1 cellular context compared by ENCODE assay signal in genomic region chr15:77160562-77161481, GRCh38.
A peak's percentile ranks its signal among the peaks of the same experiment; 100 is the strongest.
TF ChIP-seq lines count a peak whose summit lies in the region.

No MANE protein-coding gene starts in this region.

TF ChIP-seq in HepG2, 621 proteins besides CTCF, POLR2A, EP300 and RAD21 (continued from another document and continues in another):
- TF ChIP-seq NFAT5 (CRISPR knock-in tag; IDR thresholded peaks at IDR 0.05) (no peak), ZNF225 (CRISPR knock-in tag; IDR thresholded peaks at IDR 0.05) (no peak), SAFB2 (CRISPR knock-in tag; IDR thresholded peaks at IDR 0.05; ENCODE audit: borderline replicate concordance, low read depth) (no peak), HDAC1 (CRISPR knock-in tag; IDR thresholded peaks at IDR 0.05) (peak; percentile 53; the same call in 1 of the 2 replicates), ZBTB21 (CRISPR knock-in tag; IDR thresholded peaks at IDR 0.05) (no peak), GTF3A (CRISPR knock-in tag; conservative IDR thresholded peaks at IDR 0.05) (no peak), SATB2 (CRISPR knock-in tag; IDR thresholded peaks at IDR 0.05) (no peak), HIVEP1 (CRISPR knock-in tag; IDR thresholded peaks at IDR 0.05) (no peak), NCOR1 (IDR thresholded peaks at IDR 0.05; ENCODE audit: borderline replicate concordance, low read length) (peak; percentile 40; the same call in 1 of the 2 replicates), ZNF652 (CRISPR knock-in tag; IDR thresholded peaks at IDR 0.05; ENCODE audit: borderline replicate concordance, low read depth) (peak; percentile 98), HMG20A (CRISPR knock-in tag; IDR thresholded peaks at IDR 0.05; ENCODE audit: borderline replicate concordance) (no peak), ZNF776 (CRISPR knock-in tag; IDR thresholded peaks at IDR 0.05) (no peak), PAXIP1 (CRISPR knock-in tag; conservative IDR thresholded peaks at IDR 0.05) (peak; percentile 57; the same call in 1 of the 2 replicates), ZKSCAN8 (CRISPR knock-in tag; IDR thresholded peaks at IDR 0.05; ENCODE audit: borderline replicate concordance) (no peak), ZNF263 (CRISPR knock-in tag; IDR thresholded peaks at IDR 0.05) (no peak), GFI1 (CRISPR knock-in tag; IDR thresholded peaks at IDR 0.05; ENCODE audit: borderline replicate concordance) (no peak), HNF4G (IDR thresholded peaks at IDR 0.05; ENCODE audit: borderline replicate concordance, low read depth, low read length) (peak; percentile 48; the same call in 1 of the 2 replicates), HNF4G (CRISPR knock-in tag; IDR thresholded peaks at IDR 0.05; ENCODE audit: borderline replicate concordance, low read depth) (no peak), MED1 (CRISPR knock-in tag; IDR thresholded peaks at IDR 0.05) (0 out of 2 replicates have a peak, but pooled peaks have one; percentile 17), REL (CRISPR knock-in tag; conservative IDR thresholded peaks at IDR 0.05) (no peak), CEBPB (IDR thresholded peaks at IDR 0.05; ENCODE audit: borderline replicate concordance, low read depth, low read length) (no peak), NR3C1 (CRISPR knock-in tag; IDR thresholded peaks at IDR 0.05) (no peak), ZNF878 (CRISPR knock-in tag; IDR thresholded peaks at IDR 0.05) (no peak), AGO1 (IDR thresholded peaks at IDR 0.05; ENCODE audit: low read depth, low read length, poor library complexity, severe bottlenecking) (no peak), ELF4 (CRISPR knock-in tag; IDR thresholded peaks at IDR 0.05; ENCODE audit: borderline replicate concordance) (no peak), ZNF260 (CRISPR knock-in tag; IDR thresholded peaks at IDR 0.05; ENCODE audit: borderline replicate concordance, low read depth) (no peak), ZNF616 (CRISPR knock-in tag; IDR thresholded peaks at IDR 0.05; ENCODE audit: low read depth) (no peak), HNF1A (IDR thresholded peaks at IDR 0.05; ENCODE audit: low read depth) (0 out of 2 replicates have a peak, but pooled peaks have one; percentile 20), HNF1A (CRISPR knock-in tag; IDR thresholded peaks at IDR 0.05; ENCODE audit: borderline replicate concordance) (no peak), HNRNPH1 (optimal IDR thresholded peaks at IDR 0.05; ENCODE audit: low read depth, low read length) (no peak), ZNF224 (CRISPR knock-in tag; IDR thresholded peaks at IDR 0.05) (no peak), RXRB (CRISPR knock-in tag; IDR thresholded peaks at IDR 0.05; ENCODE audit: borderline replicate concordance) (0 out of 2 replicates have a peak, but pooled peaks have one; percentile 17), GATAD2A (CRISPR knock-in tag; IDR thresholded peaks at IDR 0.05) (peak; percentile 65), RFXANK (CRISPR knock-in tag; IDR thresholded peaks at IDR 0.05) (no peak)
- TF ChIP-seq, protein P1, sequence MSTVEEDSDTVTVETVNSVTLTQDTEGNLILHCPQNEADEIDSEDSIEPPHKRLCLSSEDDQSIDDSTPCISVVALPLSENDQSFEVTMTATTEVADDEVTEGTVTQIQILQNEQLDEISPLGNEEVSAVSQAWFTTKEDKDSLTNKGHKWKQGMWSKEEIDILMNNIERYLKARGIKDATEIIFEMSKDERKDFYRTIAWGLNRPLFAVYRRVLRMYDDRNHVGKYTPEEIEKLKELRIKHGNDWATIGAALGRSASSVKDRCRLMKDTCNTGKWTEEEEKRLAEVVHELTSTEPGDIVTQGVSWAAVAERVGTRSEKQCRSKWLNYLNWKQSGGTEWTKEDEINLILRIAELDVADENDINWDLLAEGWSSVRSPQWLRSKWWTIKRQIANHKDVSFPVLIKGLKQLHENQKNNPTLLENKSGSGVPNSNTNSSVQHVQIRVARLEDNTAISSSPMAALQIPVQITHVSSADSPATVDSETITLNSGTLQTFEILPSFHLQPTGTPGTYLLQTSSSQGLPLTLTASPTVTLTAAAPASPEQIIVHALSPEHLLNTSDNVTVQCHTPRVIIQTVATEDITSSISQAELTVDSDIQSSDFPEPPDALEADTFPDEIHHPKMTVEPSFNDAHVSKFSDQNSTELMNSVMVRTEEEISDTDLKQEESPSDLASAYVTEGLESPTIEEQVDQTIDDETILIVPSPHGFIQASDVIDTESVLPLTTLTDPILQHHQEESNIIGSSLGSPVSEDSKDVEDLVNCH (CRISPR knock-in tag; IDR thresholded peaks at IDR 0.05), result no peak
- TF ChIP-seq, protein P2, sequence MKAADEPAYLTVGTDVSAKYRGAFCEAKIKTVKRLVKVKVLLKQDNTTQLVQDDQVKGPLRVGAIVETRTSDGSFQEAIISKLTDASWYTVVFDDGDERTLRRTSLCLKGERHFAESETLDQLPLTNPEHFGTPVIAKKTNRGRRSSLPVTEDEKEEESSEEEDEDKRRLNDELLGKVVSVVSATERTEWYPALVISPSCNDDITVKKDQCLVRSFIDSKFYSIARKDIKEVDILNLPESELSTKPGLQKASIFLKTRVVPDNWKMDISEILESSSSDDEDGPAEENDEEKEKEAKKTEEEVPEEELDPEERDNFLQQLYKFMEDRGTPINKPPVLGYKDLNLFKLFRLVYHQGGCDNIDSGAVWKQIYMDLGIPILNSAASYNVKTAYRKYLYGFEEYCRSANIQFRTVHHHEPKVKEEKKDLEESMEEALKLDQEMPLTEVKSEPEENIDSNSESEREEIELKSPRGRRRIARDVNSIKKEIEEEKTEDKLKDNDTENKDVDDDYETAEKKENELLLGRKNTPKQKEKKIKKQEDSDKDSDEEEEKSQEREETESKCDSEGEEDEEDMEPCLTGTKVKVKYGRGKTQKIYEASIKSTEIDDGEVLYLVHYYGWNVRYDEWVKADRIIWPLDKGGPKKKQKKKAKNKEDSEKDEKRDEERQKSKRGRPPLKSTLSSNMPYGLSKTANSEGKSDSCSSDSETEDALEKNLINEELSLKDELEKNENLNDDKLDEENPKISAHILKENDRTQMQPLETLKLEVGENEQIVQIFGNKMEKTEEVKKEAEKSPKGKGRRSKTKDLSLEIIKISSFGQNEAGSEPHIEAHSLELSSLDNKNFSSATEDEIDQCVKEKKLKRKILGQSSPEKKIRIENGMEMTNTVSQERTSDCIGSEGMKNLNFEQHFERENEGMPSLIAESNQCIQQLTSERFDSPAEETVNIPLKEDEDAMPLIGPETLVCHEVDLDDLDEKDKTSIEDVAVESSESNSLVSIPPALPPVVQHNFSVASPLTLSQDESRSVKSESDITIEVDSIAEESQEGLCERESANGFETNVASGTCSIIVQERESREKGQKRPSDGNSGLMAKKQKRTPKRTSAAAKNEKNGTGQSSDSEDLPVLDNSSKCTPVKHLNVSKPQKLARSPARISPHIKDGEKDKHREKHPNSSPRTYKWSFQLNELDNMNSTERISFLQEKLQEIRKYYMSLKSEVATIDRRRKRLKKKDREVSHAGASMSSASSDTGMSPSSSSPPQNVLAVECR (CRISPR knock-in tag; IDR thresholded peaks at IDR 0.05; ENCODE audit: borderline replicate concordance), result no peak
- TF ChIP-seq, protein P3, sequence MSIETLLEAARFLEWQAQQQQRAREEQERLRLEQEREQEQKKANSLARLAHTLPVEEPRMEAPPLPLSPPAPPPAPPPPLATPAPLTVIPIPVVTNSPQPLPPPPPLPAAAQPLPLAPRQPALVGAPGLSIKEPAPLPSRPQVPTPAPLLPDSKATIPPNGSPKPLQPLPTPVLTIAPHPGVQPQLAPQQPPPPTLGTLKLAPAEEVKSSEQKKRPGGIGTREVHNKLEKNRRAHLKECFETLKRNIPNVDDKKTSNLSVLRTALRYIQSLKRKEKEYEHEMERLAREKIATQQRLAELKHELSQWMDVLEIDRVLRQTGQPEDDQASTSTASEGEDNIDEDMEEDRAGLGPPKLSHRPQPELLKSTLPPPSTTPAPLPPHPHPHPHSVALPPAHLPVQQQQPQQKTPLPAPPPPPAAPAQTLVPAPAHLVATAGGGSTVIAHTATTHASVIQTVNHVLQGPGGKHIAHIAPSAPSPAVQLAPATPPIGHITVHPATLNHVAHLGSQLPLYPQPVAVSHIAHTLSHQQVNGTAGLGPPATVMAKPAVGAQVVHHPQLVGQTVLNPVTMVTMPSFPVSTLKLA (IDR thresholded peaks at IDR 0.05), result no peak
